In genomic region chr5:99033014-99033931, GRCh38 we compare ENCODE assay signal across 8 cellular contexts.
A peak's percentile ranks its signal among the peaks of the same experiment; 100 is the strongest.
DNase-seq lines count a peak whose midpoint lies in the region; ATAC-seq and TF ChIP-seq lines count a peak whose summit lies in the region.

No MANE protein-coding gene starts in this region.

- no peak for TF ChIP-seq CTCF in CD8-positive, alpha-beta T cell (IDR thresholded peaks at IDR 0.05)

- no peaks in the 10 kb centered on the region for H3K27me3 ChIP-seq in CD8-positive, alpha-beta T cell (ENCODE audit: insufficient read depth, low read length)
- H3K27me3 ChIP-seq in subcutaneous abdominal adipose tissue (ENCODE audit: control insufficient read depth in 5 of 5, insufficient read depth in 4 of 5, low read length in 5 of 5): no peaks in the 10 kb centered on the region

- peaks cover 5% of the 10 kb centered on the region for H3K9me3 Mint-ChIP-seq in CD8-positive, alpha-beta T cell

- peak overlapping the region; percentile 31 for H3K4me3 ChIP-seq in CD8-positive, alpha-beta T cell (ENCODE audit: low read depth, low read length)
- H3K4me3 ChIP-seq in subcutaneous abdominal adipose tissue (ENCODE audit: low read depth in 1 of 5, low read length in 5 of 5): peak overlapping the region; percentile 4 to 59 (median 56)

- peak overlapping the region; percentile 86 for H3K4me3 Mint-ChIP-seq in CD8-positive, alpha-beta T cell
- peak overlapping the region; percentile 93 for H3K4me3 Mint-ChIP-seq in T-helper 17 cell

- intact Hi-C loops in CD8-positive, alpha-beta T cell (cut with DNase I, micrococcal nuclease): loop anchor here (1.0 to 10.0 kb wide), 7 partner anchors 27 to 1848 kb away; partner anchors contain the start of genes RIOK2 (in 2 of the 2), CHD1 (in 1 of the 2), FAM174A (in 1 of the 2) and RGMB (in 1 of the 2)
- intact Hi-C loops in left cardiac atrium (cut with DNase I): loop anchor here in 1 of 2 donors (5.0 kb wide), 1 partner anchor 131 kb away; no protein-coding TSS in a partner anchor

- peak; percentile 46 for ATAC-seq in CD8-positive, alpha-beta T cell
- ATAC-seq in HG02678 (IDR thresholded peaks at IDR 0.05; ENCODE audit: unreplicated experiment): peak; percentile 23
- ATAC-seq in T-helper 17 cell: peak; percentile 37
- peak; percentile 9 to 36 for ATAC-seq in left cardiac atrium
- no peak for ATAC-seq in GM18873 (IDR thresholded peaks at IDR 0.05; ENCODE audit: low FRiP score, unreplicated experiment)

- H3K36me3 ChIP-seq in CD8-positive, alpha-beta T cell (ENCODE audit: insufficient read depth, low read length): no peaks in the 10 kb centered on the region
- H3K36me3 ChIP-seq in subcutaneous abdominal adipose tissue (ENCODE audit: control insufficient read depth in 5 of 5, insufficient read depth in 5 of 5, low read length in 5 of 5): no peaks in the 10 kb centered on the region

- H3K4me1 ChIP-seq in CD8-positive, alpha-beta T cell (ENCODE audit: insufficient read depth, low read length): peaks cover 43% of the 10 kb centered on the region
- H3K4me1 ChIP-seq in subcutaneous abdominal adipose tissue (ENCODE audit: control insufficient read depth in 5 of 5, insufficient read depth in 5 of 5, low read length in 5 of 5): peaks cover 0 to 24% (median 10%) of the 10 kb centered on the region in 5 donors

- POLR2A ChIA-PET in CD8-positive, alpha-beta T cell (lab: Charles Lee): interaction anchor here (1.4 to 2.6 kb wide), 2 partner anchors 10 to 104 kb away, joined by 4 to 20 read pairs; partner anchors contain the start of gene CHD1

- H3K27ac ChIP-seq in CD8-positive, alpha-beta T cell (ENCODE audit: low read depth, low read length): peak overlapping the region; percentile 30
- H3K27ac ChIP-seq in subcutaneous abdominal adipose tissue (ENCODE audit: low read depth, low read length): peak overlapping the region; percentile 15

- no peaks in the 10 kb centered on the region for H3K27me3 Mint-ChIP-seq in CD8-positive, alpha-beta T cell (ENCODE audit: low read depth)
- H3K27me3 Mint-ChIP-seq in T-helper 17 cell: no peaks in the 10 kb centered on the region

- peaks cover under 1% of the 10 kb centered on the region for H3K9me3 ChIP-seq in CD8-positive, alpha-beta T cell (ENCODE audit: low read length)
- no peaks in the 10 kb centered on the region for H3K9me3 ChIP-seq in T-helper 17 cell (ENCODE audit: control insufficient read depth, low read length, poor library complexity, severe bottlenecking)
- H3K9me3 ChIP-seq in subcutaneous abdominal adipose tissue (ENCODE audit: control insufficient read depth in 5 of 5, low read length in 5 of 5): no peaks in the 10 kb centered on the region

- CTCF ChIA-PET in CD8-positive, alpha-beta T cell (lab: Charles Lee): interaction anchor here (0.9 to 1.9 kb wide), 6 partner anchors 28 to 128 kb away, joined by 3 to 8 read pairs (median 5); no protein-coding TSS in a partner anchor

- peak overlapping the region; percentile 97 for H3K27ac Mint-ChIP-seq in CD8-positive, alpha-beta T cell
- H3K27ac Mint-ChIP-seq in T-helper 17 cell: peak overlapping the region; percentile 99

- H3K36me3 Mint-ChIP-seq in CD8-positive, alpha-beta T cell: peaks cover 19% of the 10 kb centered on the region
- H3K36me3 Mint-ChIP-seq in T-helper 17 cell (ENCODE audit: low read depth): no peaks in the 10 kb centered on the region

- no peak for DNase-seq in CD8-positive, alpha-beta T cell
- DNase-seq in T-helper 17 cell (no peak), left cardiac atrium (no peak), anterior cingulate cortex (lab: John Stamatoyannopoulos, UW) (no peak), NCI-H1092 treated with DMSO at 0.1 percent for 48 hours (lab: John Stamatoyannopoulos, UW) (no peak)

- peaks cover 66% of the 10 kb centered on the region for H3K4me1 Mint-ChIP-seq in CD8-positive, alpha-beta T cell (ENCODE audit: low read depth)
- H3K4me1 Mint-ChIP-seq in T-helper 17 cell: peaks cover 34% of the 10 kb centered on the region

- H3K9ac ChIP-seq in subcutaneous abdominal adipose tissue (ENCODE audit: low read length in 5 of 5): peak overlapping the region in 4 of 5 donors; percentile 6 to 63 (median 34)
